Comparison of ENCODE assay signal across 8 cellular contexts in genomic region chr16:74862743-74863244, GRCh38.
A peak's percentile ranks its signal among the peaks of the same experiment; 100 is the strongest.
DNase-seq lines count a peak whose midpoint lies in the region; ATAC-seq and TF ChIP-seq lines count a peak whose summit lies in the region.

No MANE protein-coding gene starts in this region.

- TF ChIP-seq CTCF in AG10803 (conservative IDR thresholded peaks at IDR 0.05; ENCODE audit: low read length) (peak; percentile 72), GM06990 (IDR thresholded peaks at IDR 0.05; ENCODE audit: insufficient read depth, low read length, poor library complexity, severe bottlenecking) (peak; percentile 67), uterus (IDR thresholded peaks at IDR 0.05) (peak; percentile 60 to 81 (median 68))

- DNase-seq in AG10803 (ENCODE audit: low read depth) = peak; percentile 25
- DNase-seq in GM06990 (ENCODE audit: extremely low read depth, insufficient read length) = no peak
- peak; percentile 49 for DNase-seq in NCI-H460 (ENCODE audit: extremely low read depth, low read depth)
- peak; percentile 8 for DNase-seq in brain pericyte (ENCODE audit: low read depth, low spot score)
- peak; percentile 69 for DNase-seq in left kidney (ENCODE audit: low read depth, low spot score)
- no peak for DNase-seq in uterus
- DNase-seq in stimulated activated CD8-positive, alpha-beta memory T cell treated with anti-CD3 and anti-CD28 coated beads, Interleukin-4, amount 100 ng/mL, for 48 hours = no peak

- H3K36me3 ChIP-seq in GM06990 (ENCODE audit: control insufficient read depth, insufficient read depth, low read length) (no peaks in the 10 kb centered on the region), uterus (no peaks in the 10 kb centered on the region)

- peak; percentile 71 for ATAC-seq in HG02970 (IDR thresholded peaks at IDR 0.05; ENCODE audit: low FRiP score, unreplicated experiment)

- no peaks in the 10 kb centered on the region for H3K4me1 ChIP-seq in uterus

- no peak for TF ChIP-seq POLR2A in uterus (IDR thresholded peaks at IDR 0.05)

- H3K27me3 ChIP-seq in GM06990 (replicated peaks; ENCODE audit: control insufficient read depth, insufficient read depth, low read length) (no peaks in the 10 kb centered on the region), uterus (no peaks in the 10 kb centered on the region)

- intact Hi-C loops in uterus (cut with DNase I; ENCODE audit: low total_unique reads) = no loop called here

- no peak overlapping the region for H3K27ac ChIP-seq in uterus

- H3K4me3 ChIP-seq in AG10803 (ENCODE audit: low read length) (no peak overlapping the region), GM06990 (replicated peaks; ENCODE audit: low read depth, low read length) (no peak overlapping the region), uterus (no peak overlapping the region)

- H3K9me3 ChIP-seq in uterus = no peaks in the 10 kb centered on the region

Comparison
In these comparisons a context has a peak if more than half of its experiments do, and no peak if none do; other contexts are left out.
1. DNase-seq: peak in AG10803 (single experiment), NCI-H460 (single experiment), brain pericyte (single experiment) and left kidney (single experiment); none in GM06990 (single experiment), uterus (0 of 2) and stimulated activated CD8-positive, alpha-beta memory T cell treated with anti-CD3 and anti-CD28 coated beads, Interleukin-4, amount 100 ng/mL, for 48 hours (single experiment).
2. Peak in every context shown above with its lines, with median percentiles within 50 percentile points of each other: CTCF ChIP-seq.